24 cellular contexts compared by ENCODE assay signal in the genomic region with DNA sequence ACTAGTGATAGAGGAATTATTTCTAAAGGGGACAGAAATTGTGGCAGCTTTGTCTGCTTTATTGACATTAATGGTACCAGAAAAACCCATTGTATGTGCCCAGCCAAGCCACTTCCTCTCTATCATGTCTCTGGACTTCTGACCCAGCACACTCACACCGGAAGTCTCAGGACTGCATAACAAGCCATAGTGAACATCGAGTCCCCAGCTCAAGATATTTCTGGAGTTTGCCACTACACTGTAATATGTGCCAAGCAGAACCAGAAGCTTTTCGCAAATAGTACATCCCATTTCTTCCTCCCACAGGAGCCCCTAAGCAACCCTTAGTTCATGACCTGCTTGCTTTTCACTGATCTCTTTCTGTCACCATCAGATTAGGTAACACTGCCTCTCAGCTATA.
"Had no signal": no experiment of that assay in that cellular context is flagged by ENCODE, and none has a peak within 500 bp of the region (broad histone marks: within the 10 kb centered on the region; RNA-seq: fewer than 3 reads in every experiment).

No MANE protein-coding gene starts in this region.

- H3K36me3 ChIP-seq: SJSA1 had no signal

- H3K27me3 ChIP-seq: SJSA1 had no signal

- ATAC-seq: activated CD8-positive, alpha-beta T cell treated with anti-CD3 and anti-CD28 coated beads, Interleukin-2, amount 10 ng/mL, durations not matched to agents 7 days and 5 days; activated naive CD4-positive, alpha-beta T cell treated with anti-CD3 and anti-CD28 coated beads, Interleukin-2, amount 50 U/mL, for 72 hours; activated naive CD8-positive, alpha-beta T cell treated with anti-CD3 and anti-CD28 coated beads, Interleukin-2, amount 50 U/mL, for 24 hours; PC-3; SK-N-SH treated with all-trans-retinoic acid at 6 μM for 48 hours; WTC11 had no signal

- H3K27ac ChIP-seq: SJSA1 had no signal

- DNase-seq: activated CD4-positive, alpha-beta T cell treated with anti-CD3 and anti-CD28 coated beads for 48 hours; activated CD4-positive, alpha-beta T cell treated with anti-CD3 and anti-CD28 coated beads, Interleukin-2, amount 50 U/mL, for 4 hours; activated CD4-positive, CD25-positive, alpha-beta regulatory T cell treated with anti-CD3 and anti-CD28 coated beads, Interleukin-2, amount 50 U/mL, for 72 hours; activated CD8-positive, alpha-beta memory T cell treated with anti-CD3 and anti-CD28 coated beads, Interleukin-2, amount 50 U/mL, for 48 hours; activated CD8-positive, alpha-beta T cell treated with anti-CD3 and anti-CD28 coated beads, Interleukin-2, amount 10 ng/mL, durations not matched to agents 7 days and 5 days; activated naive CD8-positive, alpha-beta T cell treated with anti-CD3 and anti-CD28 coated beads, Interleukin-2, amount 50 U/mL, for 24 hours; activated T-cell treated with anti-CD3 and anti-CD28 coated beads, Interleukin-2, amount 50 U/mL, for 1 hour; caudate nucleus; IMR-90; Kasumi-1; KBM-7; NCI-H1105 treated with DMSO at 0.1 percent for 48 hours; NCI-H1436 treated with DMSO at 0.1 percent for 48 hours; NCI-H187; NCI-H2081; NCI-H510A treated with DMSO at 0.1 percent for 48 hours; NCI-H69; PC-3; SHP77; SW 1271 had no signal

- H3K4me3 ChIP-seq: SJSA1 had no signal

- H3K4me1 ChIP-seq: SJSA1 had no signal

- H3K9me3 ChIP-seq: SJSA1 had no signal
